Comparison of ENCODE assay signal across 8 cellular contexts in genomic region chr2:42987175-42987922, GRCh38.
DNase-seq lines count a peak whose midpoint lies in the region; TF ChIP-seq lines count a peak whose summit lies in the region.
"Not testable (repeated sequence)": the region's sequence is repeated elsewhere in the genome, so short reads cannot be mapped to it uniquely, and the experiment has no call there.

No MANE protein-coding gene starts in this region.

- not testable (repeated sequence) for H3K56ac ChIP-seq in mesendoderm (ENCODE audit: low read length)

- not testable (repeated sequence) for H3K9ac ChIP-seq in mesendoderm (ENCODE audit: low read length)

- intact Hi-C loops in spleen (cut with DNase I; ENCODE audit: low total_unique reads) = loop anchor here (10.0 kb wide), 1 partner anchor 117 kb away; no protein-coding TSS in a partner anchor

- WGBS in mesendoderm (ENCODE audit: extremely low coverage, insufficient coverage, low lambda C conversion rate) = no CpG with 5 or more reads among the region's 8 CpGs
- 91 to 95% (median 94%) methylated on average over 8 of the region's 8 CpGs for WGBS in spleen, 5 donors

- not testable (repeated sequence) for H3K27ac ChIP-seq in mesendoderm (ENCODE audit: low read depth, low read length); spleen

- H3K79me2 ChIP-seq in mesendoderm (ENCODE audit: control insufficient read depth, insufficient read depth, low read length) = not testable (repeated sequence)

- not testable (repeated sequence) for H3K27me3 ChIP-seq in mesendoderm (ENCODE audit: insufficient read depth, low read length, poor library complexity); spleen (replicated peaks in 1 of 7)

- not testable (repeated sequence) for H4K5ac ChIP-seq in mesendoderm (ENCODE audit: low read length)

- not testable (repeated sequence) for H3K4ac ChIP-seq in mesendoderm (ENCODE audit: low read depth, low read length)

- not testable (repeated sequence) for TF ChIP-seq POLR2A in spleen (IDR thresholded peaks at IDR 0.05)

- not testable (repeated sequence) for H3K4me3 ChIP-seq in AG10803 (ENCODE audit: low read length); choroid plexus epithelial cell (ENCODE audit: low read depth, low read length); fibroblast of the aortic adventitia (ENCODE audit: low read depth, low read length); mesendoderm (ENCODE audit: low read length); spleen

- not testable (repeated sequence) for TF ChIP-seq CTCF in AG10803 (conservative IDR thresholded peaks at IDR 0.05; ENCODE audit: low read length); choroid plexus epithelial cell (conservative IDR thresholded peaks at IDR 0.05; ENCODE audit: low read depth, low read length); fibroblast of the aortic adventitia (IDR thresholded peaks at IDR 0.05; ENCODE audit: insufficient read depth, low read length); spleen (IDR thresholded peaks at IDR 0.05 in 8 of 11, conservative IDR thresholded peaks at IDR 0.05 in 3 of 11)

- not testable (repeated sequence) for H2AK5ac ChIP-seq in mesendoderm (ENCODE audit: low read length)

- H3K36me3 ChIP-seq in mesendoderm (ENCODE audit: control insufficient read depth, insufficient read depth, low read length); spleen: not testable (repeated sequence)

- peak overlapping the region; percentile 64 for H2BK15ac ChIP-seq in mesendoderm (replicated peaks; ENCODE audit: low read depth)

- not testable (repeated sequence) for H3K9me3 ChIP-seq in spleen

- DNase-seq in AG10803 (ENCODE audit: low read depth) (peak; percentile 93), H4 (ENCODE audit: low spot score) (peak; percentile 53), NCI-H226 (peak; percentile 16), choroid plexus epithelial cell (ENCODE audit: low read depth) (peak; percentile 38), fibroblast of the aortic adventitia (ENCODE audit: low read depth) (peak; percentile 87), spleen (peak; percentile 8)
- peak; percentile 21 for DNase-seq in activated effector memory CD4-positive, alpha-beta T cell treated with anti-CD3 and anti-CD28 coated beads, Interleukin-2, amount 50 U/mL, for 16 hours
- not testable (repeated sequence) for DNase-seq in mesendoderm

- not testable (repeated sequence) for H3K4me1 ChIP-seq in mesendoderm (ENCODE audit: control insufficient read depth, low read depth, low read length); spleen

- H3K4me2 ChIP-seq in mesendoderm (ENCODE audit: low read length) = not testable (repeated sequence)

- H2BK120ac ChIP-seq in mesendoderm (ENCODE audit: low read depth, low read length) = not testable (repeated sequence)

- not testable (repeated sequence) for H2BK5ac ChIP-seq in mesendoderm (ENCODE audit: low read length)

- not testable (repeated sequence) for H3K79me1 ChIP-seq in mesendoderm (ENCODE audit: low read length)

- H3K18ac ChIP-seq in mesendoderm (ENCODE audit: low read length) = not testable (repeated sequence)

- not testable (repeated sequence) for H4K8ac ChIP-seq in mesendoderm (ENCODE audit: low read depth, low read length)

- not testable (repeated sequence) for H3K23ac ChIP-seq in mesendoderm (ENCODE audit: low read length)
